In genomic region chr1:145425436-145426029, GRCh38 we compare ENCODE assay signal across 8 cellular contexts. TPM values are rescaled to one million over a fixed set of nuclear protein-coding genes. Genes with fewer than 3 reads are reported as not detected.
DNase-seq lines count a peak whose midpoint lies in the region; ATAC-seq and TF ChIP-seq lines count a peak whose summit lies in the region.

Gene NBPF20 (minus strand): TSS chr1:145425603. CDS start chr1:145405272, 20,331 bp downstream.

- TF ChIP-seq CTCF in VCaP (conservative IDR thresholded peaks at IDR 0.05) (no peak), smooth muscle cell (IDR thresholded peaks at IDR 0.05; ENCODE audit: borderline replicate concordance, insufficient read depth, poor library complexity, severe bottlenecking) (no peak)

- in situ Hi-C loops in T47D (cut with HindIII; ENCODE audit: low pct_unique_long_range_greater_than_20kb, low sequenced_read_pairs) = no loop called here

- peak within 1 kb of the TSS; percentile 99 for H2AFZ ChIP-seq in smooth muscle cell (ENCODE audit: low read depth)

- H3K27ac Mint-ChIP-seq in immature natural killer cell = peak within 1 kb of the TSS; percentile 7 to 90 (median 74)

- peaks cover 3% of the 10 kb centered on the region for H3K4me1 ChIP-seq in smooth muscle cell (ENCODE audit: low read depth)

- peaks cover 32% of the 10 kb centered on the region for H3K27me3 ChIP-seq in smooth muscle cell (ENCODE audit: low read depth)

- H3K27ac ChIP-seq in VCaP (peak within 1 kb of the TSS; percentile 75), smooth muscle cell (ENCODE audit: low read depth) (no peak within 1 kb of the TSS)

- no peaks in the 10 kb centered on the region for H3K9me3 ChIP-seq in smooth muscle cell (replicated peaks; ENCODE audit: low read depth)

- H3K9ac ChIP-seq in smooth muscle cell (ENCODE audit: low read depth) = no peak within 1 kb of the TSS

- H3K36me3 ChIP-seq in smooth muscle cell (ENCODE audit: low read depth) = no peaks in the 10 kb centered on the region

- peak within 1 kb of the TSS; percentile 91 for H3K4me3 ChIP-seq in smooth muscle cell

- H3K9me3 Mint-ChIP-seq in immature natural killer cell = peaks cover 4 to 27% (median 16%) of the 10 kb centered on the region in 6 donors

- peaks cover 22 to 31% (median 30%) of the 10 kb centered on the region in 3 donors for H3K27me3 Mint-ChIP-seq in immature natural killer cell (ENCODE audit: low read depth in 3 of 3)

- peak within 1 kb of the TSS; percentile 95 to 98 (median 96) for H3K4me3 Mint-ChIP-seq in immature natural killer cell

- peak; percentile 79 for ATAC-seq in HG03025 (IDR thresholded peaks at IDR 0.05; ENCODE audit: low FRiP score, unreplicated experiment)

- WGBS in smooth muscle cell (ENCODE audit: low lambda C conversion rate) = under 1% methylated on average over 49 of the region's 50 CpGs

- H3F3A ChIP-seq in smooth muscle cell (ENCODE audit: low read depth) = no peaks in the 10 kb centered on the region

- DNase-seq in NCI-H1436 (lab: John Stamatoyannopoulos, UW) = peak; percentile 61
- no peak for DNase-seq in NCI-H1436 treated with DMSO at 0.1 percent for 48 hours (lab: John Stamatoyannopoulos, UW)
- DNase-seq in NCI-H2081 treated with DMSO at 0.1 percent for 48 hours (lab: John Stamatoyannopoulos, UW) = peak; percentile 5
- DNase-seq in T47D (ENCODE audit: low read depth in 1 of 2, low spot score in 1 of 2) = peak; percentile 85 to 96
- peak; percentile 66 to 74 (median 70) for DNase-seq in immature natural killer cell
- DNase-seq in smooth muscle cell (lab: John Stamatoyannopoulos, UW; ENCODE audit: unreplicated experiment) = peak; percentile 27

- peak within 1 kb of the TSS; percentile 97 for H3K4me2 ChIP-seq in smooth muscle cell

- H4K20me1 ChIP-seq in smooth muscle cell (ENCODE audit: low read depth) = no peaks in the 10 kb centered on the region

- H3K79me2 ChIP-seq in smooth muscle cell (ENCODE audit: low read depth) = no peaks in the 10 kb centered on the region

- H3K36me3 Mint-ChIP-seq in immature natural killer cell = peaks cover 5 to 15% (median 9%) of the 10 kb centered on the region in 3 donors

- peaks cover 10 to 19% of the 10 kb centered on the region in 2 donors for H3K4me1 Mint-ChIP-seq in immature natural killer cell

RNA-seq across cellular contexts. Expression of gene NBPF20, which starts in this region (rescaled TPM):
- polyA plus RNA-seq in immature natural killer cell (under 1 TPM; 0.09 to 0.23 (median 0.22) TPM), smooth muscle cell (0.91 and 1.7 TPM in 2 replicates)
- 2.6 and 3.3 TPM in 2 replicates for total RNA-seq in smooth muscle cell

Comparison
In these comparisons a context has a peak if more than half of its experiments do, and no peak if none do; other contexts are left out.
1. Peak in DNase-seq in immature natural killer cell; RNA of the gene not detected or under 1 TPM.